In the genomic region with DNA sequence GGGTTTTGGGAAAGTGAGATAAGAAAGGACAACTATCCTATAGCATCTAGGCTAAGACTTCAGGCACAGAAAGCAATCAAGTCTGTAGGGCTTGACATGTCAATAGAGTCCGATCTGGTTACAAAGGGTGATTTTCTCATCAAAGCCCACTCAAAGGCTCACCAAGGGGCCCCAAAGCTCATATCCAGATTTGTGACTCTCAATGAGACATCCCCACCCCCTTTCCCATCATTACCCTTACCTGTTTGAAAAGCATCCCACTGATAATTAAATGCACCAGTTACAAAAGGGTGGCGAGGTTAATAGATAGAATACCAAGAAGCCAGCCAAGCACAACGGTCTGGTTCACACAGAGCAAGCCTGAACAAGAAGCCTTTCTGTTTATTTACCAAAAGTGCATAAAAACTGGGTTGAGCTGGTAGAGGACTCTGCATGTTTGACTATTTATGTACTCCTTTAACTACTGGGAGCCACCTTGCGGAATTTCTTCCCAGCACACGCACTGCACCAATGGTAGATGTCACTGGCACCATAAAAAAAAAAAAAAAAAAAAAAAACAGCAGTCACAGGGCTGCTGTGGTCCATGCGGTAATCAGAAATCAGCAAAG, we compare ENCODE assay signal across 13 cellular contexts. TPM values are rescaled to one million over a fixed set of nuclear protein-coding genes. Genes with fewer than 3 reads are reported as not detected.
DNase-seq lines count a peak whose midpoint lies in the region; ATAC-seq and TF ChIP-seq lines count a peak whose summit lies in the region.
"Had no signal": no experiment of that assay in that cellular context is flagged by ENCODE, and none has a peak within 500 bp of the region (broad histone marks: within the 10 kb centered on the region; RNA-seq: fewer than 3 reads in every experiment).

No MANE protein-coding gene starts in this region.

- H3K27me3 ChIP-seq in heart left ventricle (no peaks in the 10 kb centered on the region), vagina (no peaks in the 10 kb centered on the region)

- H3K36me3 Mint-ChIP-seq in chondrocyte (ENCODE audit: low read depth) (peaks cover 63% of the 10 kb centered on the region), nephron (ENCODE audit: low read depth) (peaks cover 78% of the 10 kb centered on the region), natural killer cell (no peaks in the 10 kb centered on the region)

- H3K27ac ChIP-seq in heart left ventricle (peak overlapping the region in 11 of 12 donors; percentile 20 to 78 (median 55)), vagina (peak overlapping the region; percentile 97)

- ATAC-seq in heart left ventricle (no peak), left ventricle myocardium superior (no peak), HG03097 (IDR thresholded peaks at IDR 0.05; ENCODE audit: low FRiP score, unreplicated experiment) (no peak), natural killer cell (no peak)
- ATAC-seq: GM12878, SK-N-SH treated with all-trans-retinoic acid at 6 μM for 48 hours had no signal

- H3K4me1 Mint-ChIP-seq in chondrocyte (ENCODE audit: low read depth): peaks cover 78% of the 10 kb centered on the region
- H3K4me1 Mint-ChIP-seq in nephron: peaks cover 77% of the 10 kb centered on the region
- H3K4me1 Mint-ChIP-seq in natural killer cell: peaks cover 12 to 23% of the 10 kb centered on the region in 2 donors

- H3K4me3 Mint-ChIP-seq in chondrocyte (ENCODE audit: unreplicated experiment) (peak overlapping the region; percentile 98), nephron (peak overlapping the region; percentile 37 to 74 (median 64)), natural killer cell (no peak overlapping the region)
- H3K4me3 Mint-ChIP-seq: H9 had no signal

- intact Hi-C loops in heart left ventricle (cut with DNase I): loop anchor here in 4 of 10 donors (10.0 kb wide), 3 partner anchors 193 to 877 kb away; no protein-coding TSS in a partner anchor
- intact Hi-C loops in left ventricle myocardium superior (cut with micrococcal nuclease): no loop called here
- intact Hi-C loops in vagina (cut with DNase I): no loop called here
- intact Hi-C loops in natural killer cell (cut with micrococcal nuclease): no loop called here

- H3K9me3 ChIP-seq in heart left ventricle: no peaks in the 10 kb centered on the region
- H3K9me3 ChIP-seq in vagina: no peaks in the 10 kb centered on the region

- H3K27ac Mint-ChIP-seq in chondrocyte (ENCODE audit: unreplicated experiment): peak overlapping the region; percentile 90
- peak overlapping the region; percentile 49 to 93 (median 69) for H3K27ac Mint-ChIP-seq in nephron
- H3K27ac Mint-ChIP-seq in natural killer cell: no peak overlapping the region

- no peak for TF ChIP-seq POLR2A in heart left ventricle (IDR thresholded peaks at IDR 0.05)
- no peak for TF ChIP-seq POLR2A in vagina (IDR thresholded peaks at IDR 0.05)

- no peak for TF ChIP-seq CTCF in heart left ventricle (IDR thresholded peaks at IDR 0.05)
- no peak for TF ChIP-seq CTCF in chondrocyte (IDR thresholded peaks at IDR 0.05)
- peak in 1 of 3 experiments; percentile 17 for TF ChIP-seq CTCF in nephron (IDR thresholded peaks at IDR 0.05; ENCODE audit: unreplicated experiment in 3 of 3)
- TF ChIP-seq CTCF in vagina (IDR thresholded peaks at IDR 0.05): no peak
- TF ChIP-seq CTCF in natural killer cell (IDR thresholded peaks at IDR 0.05): no peak

- H3K4me3 ChIP-seq in heart left ventricle (peak overlapping the region in 9 of 12 donors; percentile 19 to 98 (median 88)), vagina (peak overlapping the region; percentile 4 to 91)
- H3K4me3 ChIP-seq: GM12878 had no signal

- H3K27me3 Mint-ChIP-seq in chondrocyte (ENCODE audit: low read depth) (no peaks in the 10 kb centered on the region), nephron (ENCODE audit: low read depth) (no peaks in the 10 kb centered on the region), natural killer cell (ENCODE audit: low read depth in 2 of 2) (peaks cover 6% of the 10 kb centered on the region in 2 donors)

- H3K36me3 ChIP-seq in heart left ventricle (peaks cover 0 to 69% (median 39%) of the 10 kb centered on the region in 9 donors), vagina (peaks cover 0 to 17% of the 10 kb centered on the region in 2 donors)

- no peak for DNase-seq in heart left ventricle
- DNase-seq in left ventricle myocardium superior: no peak
- no peak for DNase-seq in chondrocyte (ENCODE audit: low spot score)
- no peak for DNase-seq in vagina (ENCODE audit: extremely low spot score in 2 of 2)
- no peak for DNase-seq in EL
- DNase-seq in natural killer cell: no peak
- DNase-seq: cerebellar nuclear complex, H9, NCI-H774 had no signal

- peaks cover 10 to 75% (median 61%) of the 10 kb centered on the region in 12 donors for H3K4me1 ChIP-seq in heart left ventricle
- H3K4me1 ChIP-seq in vagina: peaks cover 76% of the 10 kb centered on the region

- WGBS in heart left ventricle, 4 donors: 61 to 88% (median 82%) methylated on average over 6 of the region's 6 CpGs

- H3K9me3 Mint-ChIP-seq in chondrocyte (ENCODE audit: low read depth) (no peaks in the 10 kb centered on the region), nephron (no peaks in the 10 kb centered on the region), natural killer cell (no peaks in the 10 kb centered on the region)
- H3K9me3 Mint-ChIP-seq: H9 had no signal

RNA-seq across cellular contexts. Expression of gene JAG1, which starts 6.1 kb away (rescaled TPM):
- total RNA-seq in heart left ventricle (10 to 100 TPM; 20.9 to 42.6 (median 29.6) TPM), left ventricle myocardium superior (17.0 TPM), chondrocyte (161 to 510 TPM (median 505 TPM) in 3 replicates), vagina (185 TPM), natural killer cell (10 to 100 TPM in 1 of 3 donors, 1 to 10 TPM in 2; 8.1 to 12.3 (median 8.7) TPM)
- polyA plus RNA-seq in heart left ventricle: 10 to 100 TPM; 12.5 to 12.7 TPM

Comparison
In these comparisons a context has a peak if more than half of its experiments do, and no peak if none do; other contexts are left out.
1. H3K27ac Mint-ChIP-seq: peak in chondrocyte (single experiment) and nephron (3 of 3); none in natural killer cell (0 of 2).